19 cellular contexts compared by ENCODE assay signal in the genomic region with DNA sequence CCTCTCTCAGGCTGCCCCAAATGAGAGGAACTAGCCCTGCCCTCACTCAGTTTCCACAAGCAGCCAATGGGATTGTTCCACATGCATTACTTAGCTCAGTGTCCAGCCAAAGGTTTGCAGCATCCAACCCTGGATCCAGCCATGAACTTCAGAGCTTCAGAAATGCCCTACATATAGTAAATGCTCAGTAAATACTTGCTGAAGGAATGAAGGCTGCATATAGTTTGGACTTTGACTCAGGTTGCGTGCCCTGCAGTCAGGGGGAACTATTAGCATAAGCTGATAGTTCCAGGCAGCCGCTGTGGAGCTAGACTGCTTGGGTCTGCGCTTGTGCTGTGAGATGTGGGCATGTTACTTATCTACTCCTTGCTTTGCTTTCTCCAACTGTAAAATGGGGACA.
"Had no signal": no experiment of that assay in that cellular context is flagged by ENCODE, and none has a peak within 500 bp of the region (broad histone marks: within the 10 kb centered on the region; RNA-seq: fewer than 3 reads in every experiment).

No MANE protein-coding gene starts in this region.

- DNase-seq: activated CD4-positive, alpha-beta memory T cell treated with anti-CD3 and anti-CD28 coated beads, Interleukin-2, amount 10 ng/mL, durations not matched to agents 7 days and 5 days; activated CD4-positive, alpha-beta T cell treated with anti-CD3 and anti-CD28 coated beads, Interleukin-2, amount 50 U/mL, for 1 hour; activated CD4-positive, CD25-positive, alpha-beta regulatory T cell; activated gamma-delta T cell; activated naive CD4-positive, alpha-beta T cell treated with anti-CD3 and anti-CD28 coated beads, Interleukin-2, amount 10 ng/mL, durations not matched to agents 7 days and 5 days; activated naive CD8-positive, alpha-beta T cell treated with anti-CD3 and anti-CD28 coated beads for 36 hours; activated T-cell treated with anti-CD3 and anti-CD28 coated beads for 4 hours; activated T-cell treated with anti-CD3 and anti-CD28 coated beads, Interleukin-2, amount 50 U/mL, for 48 hours; caudate nucleus; NCI-H1092; NCI-H1417 treated with DMSO at 0.1 percent for 48 hours; NCI-H1694 treated with DMSO at 0.1 percent for 48 hours; NCI-H2029 treated with DMSO at 0.1 percent for 48 hours; NCI-H510A; SHP77; T-helper 17 cell; T1000 had no signal

- ATAC-seq: activated T-helper 17 cell treated with anti-CD3 and anti-CD28 coated beads, Interleukin-2, amount 50 U/mL, for 72 hours; T-helper 17 cell had no signal

- H3K27me3 Mint-ChIP-seq: activated naive CD8-positive, alpha-beta T cell treated with anti-CD3 and anti-CD28 coated beads for 36 hours had no signal

- H3K4me3 Mint-ChIP-seq: activated CD4-positive, alpha-beta memory T cell treated with anti-CD3 and anti-CD28 coated beads, Interleukin-2, amount 10 ng/mL, durations not matched to agents 7 days and 5 days; activated naive CD4-positive, alpha-beta T cell treated with anti-CD3 and anti-CD28 coated beads, Interleukin-2, amount 10 ng/mL, durations not matched to agents 7 days and 5 days; activated naive CD8-positive, alpha-beta T cell treated with anti-CD3 and anti-CD28 coated beads for 36 hours; activated T-helper 17 cell treated with anti-CD3 and anti-CD28 coated beads, Interleukin-2, amount 50 U/mL, for 72 hours; T-helper 17 cell had no signal

- H3K9me3 Mint-ChIP-seq: activated CD4-positive, alpha-beta memory T cell treated with anti-CD3 and anti-CD28 coated beads, Interleukin-2, amount 10 ng/mL, durations not matched to agents 7 days and 5 days; activated naive CD4-positive, alpha-beta T cell treated with anti-CD3 and anti-CD28 coated beads, Interleukin-2, amount 10 ng/mL, durations not matched to agents 7 days and 5 days; activated naive CD8-positive, alpha-beta T cell treated with anti-CD3 and anti-CD28 coated beads for 36 hours; activated T-helper 17 cell treated with anti-CD3 and anti-CD28 coated beads, Interleukin-2, amount 50 U/mL, for 72 hours had no signal

- H3K27ac Mint-ChIP-seq: activated CD4-positive, alpha-beta memory T cell treated with anti-CD3 and anti-CD28 coated beads, Interleukin-2, amount 10 ng/mL, durations not matched to agents 7 days and 5 days; activated naive CD4-positive, alpha-beta T cell treated with anti-CD3 and anti-CD28 coated beads, Interleukin-2, amount 10 ng/mL, durations not matched to agents 7 days and 5 days; activated naive CD8-positive, alpha-beta T cell treated with anti-CD3 and anti-CD28 coated beads for 36 hours; activated T-helper 17 cell treated with anti-CD3 and anti-CD28 coated beads, Interleukin-2, amount 50 U/mL, for 72 hours; T-helper 17 cell had no signal

- H3K36me3 Mint-ChIP-seq: activated naive CD4-positive, alpha-beta T cell treated with anti-CD3 and anti-CD28 coated beads, Interleukin-2, amount 10 ng/mL, durations not matched to agents 7 days and 5 days; activated naive CD8-positive, alpha-beta T cell treated with anti-CD3 and anti-CD28 coated beads for 36 hours had no signal

- H3K4me2 ChIP-seq: KMS-11 had no signal

- H3K4me1 Mint-ChIP-seq: activated CD4-positive, alpha-beta memory T cell treated with anti-CD3 and anti-CD28 coated beads, Interleukin-2, amount 10 ng/mL, durations not matched to agents 7 days and 5 days; activated naive CD4-positive, alpha-beta T cell treated with anti-CD3 and anti-CD28 coated beads, Interleukin-2, amount 10 ng/mL, durations not matched to agents 7 days and 5 days; activated naive CD8-positive, alpha-beta T cell treated with anti-CD3 and anti-CD28 coated beads for 36 hours; activated T-helper 17 cell treated with anti-CD3 and anti-CD28 coated beads, Interleukin-2, amount 50 U/mL, for 72 hours had no signal

- H3K9ac ChIP-seq: KMS-11 had no signal

- H3K27ac ChIP-seq: KMS-11 had no signal
